Comparison of ENCODE assay signal across 8 cellular contexts in the genomic region with DNA sequence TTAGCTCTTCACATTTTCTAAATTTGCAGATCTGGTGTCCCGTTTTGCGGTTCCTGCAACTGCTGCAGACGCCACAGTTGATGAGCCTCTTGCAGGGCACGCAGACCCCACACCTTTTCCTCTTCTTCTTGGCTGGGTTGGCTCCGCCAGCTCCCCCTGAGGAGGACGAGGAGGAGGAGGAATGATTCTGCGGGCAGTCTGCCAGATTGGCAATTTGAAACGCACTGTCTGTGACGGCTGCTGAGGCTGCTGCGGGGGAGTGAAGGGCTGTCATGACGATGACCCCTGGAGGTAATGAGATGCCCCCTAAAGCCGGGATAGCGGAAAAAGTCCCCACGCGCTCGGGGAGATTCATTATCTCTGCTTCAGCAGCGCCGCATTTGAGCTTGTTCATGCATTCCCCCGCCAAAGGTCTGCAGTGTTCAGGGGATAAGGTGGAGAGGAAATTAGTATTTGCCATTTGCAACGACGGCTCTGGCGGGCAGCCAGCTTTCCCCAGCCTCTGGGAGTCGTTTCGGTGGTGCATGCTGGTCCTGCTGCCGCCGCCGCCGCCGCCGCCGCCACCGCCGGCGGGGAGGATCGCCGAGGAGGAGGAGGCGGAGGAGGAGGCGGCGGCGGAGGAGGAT. TPM values are rescaled to one million over a fixed set of nuclear protein-coding genes. Genes with fewer than 3 reads are reported as not detected.
A peak's percentile ranks its signal among the peaks of the same experiment; 100 is the strongest.
DNase-seq lines count a peak whose midpoint lies in the region; ATAC-seq and TF ChIP-seq lines count a peak whose summit lies in the region.

No MANE protein-coding gene starts in this region.

- H3K27me3 ChIP-seq in ACC112 (ENCODE audit: insufficient read depth, low read length) (peaks cover 53% of the 10 kb centered on the region), liver (ENCODE audit: control insufficient read depth in 4 of 4, insufficient read depth in 4 of 4, low read length in 3 of 4) (no peaks in the 10 kb centered on the region)

- H3K4me3 ChIP-seq in ACC112 (ENCODE audit: low read depth, low read length) (peak overlapping the region; percentile 66), liver (ENCODE audit: low read depth in 1 of 3, low read length in 3 of 3) (peak overlapping the region; percentile 88 to 94 (median 88))

- H3K36me3 ChIP-seq in ACC112 (ENCODE audit: insufficient read depth, low read length) (no peaks in the 10 kb centered on the region), liver (ENCODE audit: control insufficient read depth in 4 of 4, insufficient read depth in 3 of 4, low read depth in 1 of 4, low read length in 3 of 4) (no peaks in the 10 kb centered on the region)

- H3K27ac ChIP-seq in ACC112 (ENCODE audit: low read depth, low read length) (no peak overlapping the region), liver (ENCODE audit: low read depth in 1 of 2, low read length in 2 of 2) (peak overlapping the region; percentile 63)

- H3K4me1 ChIP-seq in ACC112 (ENCODE audit: control insufficient read depth, insufficient read depth, low read length, unreplicated experiment), result no peaks in the 10 kb centered on the region
- peaks cover 0 to 31% (median 25%) of the 10 kb centered on the region in 4 donors for H3K4me1 ChIP-seq in liver (ENCODE audit: control insufficient read depth in 4 of 4, insufficient read depth in 4 of 4, low read length in 3 of 4)

- no peak for TF ChIP-seq CTCF in liver (IDR thresholded peaks at IDR 0.05; ENCODE audit: low read depth, low read length, missing input control)

- WGBS in liver, result under 1% methylated on average over 35 of the region's 40 CpGs

- no peak overlapping the region for H3K9ac ChIP-seq in liver (ENCODE audit: low read depth in 1 of 2, low read length in 2 of 2)

- H3K79me2 ChIP-seq in ACC112 (ENCODE audit: control insufficient read depth, insufficient read depth, low read length, unreplicated experiment), result no peaks in the 10 kb centered on the region

- TF ChIP-seq RAD21 in liver (IDR thresholded peaks at IDR 0.05), result peak in 1 of 2 donors; percentile 14

- no peaks in the 10 kb centered on the region for H3K9me3 ChIP-seq in liver (ENCODE audit: control insufficient read depth in 4 of 4, low read length in 3 of 4)

- peak; percentile 35 for ATAC-seq in GM19025 (IDR thresholded peaks at IDR 0.05; ENCODE audit: low read depth, unreplicated experiment)
- ATAC-seq in HG03135 (IDR thresholded peaks at IDR 0.05; ENCODE audit: unreplicated experiment), result peak; percentile 37

- peak; percentile 76 for DNase-seq in NCI-H2227 treated with DMSO at 0.1 percent for 48 hours (lab: John Stamatoyannopoulos, UW)
- peak; percentile 12 for DNase-seq in activated CD4-positive, alpha-beta T cell treated with anti-CD3 and anti-CD28 coated beads for 1 hour
- DNase-seq in dermis microvascular lymphatic vessel endothelial cell (ENCODE audit: low read depth in 2 of 2), result peak; percentile 25 to 45
- DNase-seq in stimulated activated CD4-positive, alpha-beta T cell treated with anti-CD3 and anti-CD28 coated beads, Interleukin-4, amount 100 ng/mL, for 24 hours, result peak; percentile 23

- no peak overlapping the region for H2AFZ ChIP-seq in ACC112 (ENCODE audit: low read length, unreplicated experiment)

TF ChIP-seq in liver, 16 proteins besides CTCF, POLR2A, EP300 and RAD21:
- TF ChIP-seq EGR1 (IDR thresholded peaks at IDR 0.05; ENCODE audit: low read depth in 2 of 2) (peak; percentile 48 to 67), JUND (IDR thresholded peaks at IDR 0.05) (no peak)

RNA-seq across cellular contexts. Expression of a gene that starts 3.8 kb away (rescaled TPM):
- total RNA-seq in dermis microvascular lymphatic vessel endothelial cell (under 0.01 TPM in 1 of 2 replicates, not detected in the other), liver (1 to 10 TPM in 1 of 2 donors, under 1 TPM in 1; 0.92 to 1.1 TPM)
- 1 to 10 TPM in 1 of 2 donors, under 1 TPM in 1; 0.17 to 1.2 TPM for polyA plus RNA-seq in liver

Comparison
In these comparisons a context has a peak if more than half of its experiments do, and no peak if none do; other contexts are left out.
1. DNase-seq: peak in every context shown above with its lines; median percentile 76 in NCI-H2227 treated with DMSO at 0.1 percent for 48 hours; 35 in dermis microvascular lymphatic vessel endothelial cell; 23 in stimulated activated CD4-positive, alpha-beta T cell treated with anti-CD3 and anti-CD28 coated beads, Interleukin-4, amount 100 ng/mL, for 24 hours; 12 in activated CD4-positive, alpha-beta T cell treated with anti-CD3 and anti-CD28 coated beads for 1 hour.